Comparison of ENCODE assay signal across 24 cellular contexts in genomic region chr1:58367217-58367616, GRCh38.
DNase-seq lines count a peak whose midpoint lies in the region; ATAC-seq and TF ChIP-seq lines count a peak whose summit lies in the region.
"Had no signal": no experiment of that assay in that cellular context is flagged by ENCODE, and none has a peak within 500 bp of the region (broad histone marks: within the 10 kb centered on the region; RNA-seq: fewer than 3 reads in every experiment).

No MANE protein-coding gene starts in this region.

- TF ChIP-seq CTCF in left ventricle myocardium inferior (IDR thresholded peaks at IDR 0.05; ENCODE audit: borderline replicate concordance) = no peak
- TF ChIP-seq CTCF in endodermal cell (conservative IDR thresholded peaks at IDR 0.05) = no peak

- H3K27me3 ChIP-seq in left ventricle myocardium inferior (ENCODE audit: low read depth) (peaks cover 2% of the 10 kb centered on the region), endodermal cell (ENCODE audit: control insufficient read depth, insufficient read depth, low read length, poor library complexity, severe bottlenecking) (no peaks in the 10 kb centered on the region)
- H3K27me3 ChIP-seq: BE2C, BLaER1 had no signal

- intact Hi-C loops in Right ventricle myocardium superior (cut with DNase I) = no loop called here
- intact Hi-C loops in left ventricle myocardium inferior (cut with micrococcal nuclease) = no loop called here

- H3K4me3 Mint-ChIP-seq in endodermal cell = no peak overlapping the region
- H3K4me3 Mint-ChIP-seq: CD14-positive monocyte; CD4-positive, alpha-beta memory T cell; CD4-positive, CD25-positive, alpha-beta regulatory T cell; CD8-positive, alpha-beta memory T cell had no signal

- H3K27me3 Mint-ChIP-seq in endodermal cell (ENCODE audit: insufficient read depth) = no peaks in the 10 kb centered on the region
- H3K27me3 Mint-ChIP-seq: CD4-positive, CD25-positive, alpha-beta regulatory T cell had no signal

- H3K9ac ChIP-seq in endodermal cell (ENCODE audit: extremely low read depth, low read length, poor library complexity, severe bottlenecking) = no peak overlapping the region
- H3K9ac ChIP-seq: BLaER1 had no signal

- peaks cover 9% of the 10 kb centered on the region for H3K4me1 ChIP-seq in left ventricle myocardium inferior
- no peaks in the 10 kb centered on the region for H3K4me1 ChIP-seq in endodermal cell (ENCODE audit: control insufficient read depth, insufficient read depth, low read length)
- H3K4me1 ChIP-seq: BE2C, BLaER1 had no signal

- H3K36me3 Mint-ChIP-seq in endodermal cell (ENCODE audit: low read depth) = peaks cover 3% of the 10 kb centered on the region
- H3K36me3 Mint-ChIP-seq: CD14-positive monocyte; CD4-positive, CD25-positive, alpha-beta regulatory T cell had no signal

- TF ChIP-seq POLR2A in GM18505 (IDR thresholded peaks at IDR 0.05; ENCODE audit: borderline replicate concordance, extremely low read depth, insufficient read depth, insufficient read length) = no peak

- DNase-seq in Right ventricle myocardium superior (peak; percentile 38), left ventricle myocardium inferior (no peak), HEK293T (ENCODE audit: extremely low spot score) (no peak), NCI-H446 treated with DMSO at 0.1 percent for 48 hours (lab: John Stamatoyannopoulos, UW) (peak; percentile 35), endodermal cell (no peak)
- DNase-seq: 8988T; ACHN; BE2C; C1 segment of cervical spinal cord; CD4-positive, alpha-beta memory T cell; CD4-positive, CD25-positive, alpha-beta regulatory T cell; CD8-positive, alpha-beta memory T cell; COR-L47; DMS 273 treated with DMSO at 0.1 percent for 48 hours; DMS153; DMS53; DMS79; DND-41; EL; GDM1 had no signal

- ATAC-seq in Right ventricle myocardium superior (ENCODE audit: poor library complexity) (peak; percentile 68), GM18505 (IDR thresholded peaks at IDR 0.05; ENCODE audit: unreplicated experiment) (no peak)
- ATAC-seq: GM12878 had no signal

- POLR2A ChIA-PET in HEK293T (lab: Yijun Ruan, JAX) = no interaction called here

- H3K36me3 ChIP-seq in left ventricle myocardium inferior (no peaks in the 10 kb centered on the region), endodermal cell (ENCODE audit: control insufficient read depth, insufficient read depth, low read length) (no peaks in the 10 kb centered on the region)
- H3K36me3 ChIP-seq: BE2C had no signal

- no peak overlapping the region for H3K27ac ChIP-seq in left ventricle myocardium inferior (replicated peaks)
- no peak overlapping the region for H3K27ac ChIP-seq in endodermal cell (ENCODE audit: low read depth, low read length)
- H3K27ac ChIP-seq: BLaER1 had no signal

- no peak overlapping the region for H3K27ac Mint-ChIP-seq in endodermal cell
- H3K27ac Mint-ChIP-seq: CD14-positive monocyte; CD4-positive, alpha-beta memory T cell; CD4-positive, CD25-positive, alpha-beta regulatory T cell; CD8-positive, alpha-beta memory T cell had no signal

- peaks cover 20% of the 10 kb centered on the region for H3K9me3 Mint-ChIP-seq in endodermal cell

- no peak overlapping the region for H3K4me3 ChIP-seq in left ventricle myocardium inferior
- H3K4me3 ChIP-seq in endodermal cell (ENCODE audit: low read length) = no peak overlapping the region
- H3K4me3 ChIP-seq: BLaER1, GM12878 had no signal

- CTCF ChIA-PET in HEK293T (lab: Yijun Ruan, JAX) = no interaction called here

- H3K4me1 Mint-ChIP-seq in endodermal cell = peaks cover 2% of the 10 kb centered on the region
- H3K4me1 Mint-ChIP-seq: CD14-positive monocyte; CD4-positive, alpha-beta memory T cell; CD4-positive, CD25-positive, alpha-beta regulatory T cell; CD8-positive, alpha-beta memory T cell had no signal

- H3K9me3 ChIP-seq in left ventricle myocardium inferior (replicated peaks) = peaks cover 13% of the 10 kb centered on the region
- H3K9me3 ChIP-seq in endodermal cell (ENCODE audit: control insufficient read depth, low read length) = peaks cover 20% of the 10 kb centered on the region
- H3K9me3 ChIP-seq: BE2C had no signal

TF ChIP-seq in HEK293T, 16 proteins besides CTCF, POLR2A, EP300 and RAD21:
- TF ChIP-seq, protein P1, sequence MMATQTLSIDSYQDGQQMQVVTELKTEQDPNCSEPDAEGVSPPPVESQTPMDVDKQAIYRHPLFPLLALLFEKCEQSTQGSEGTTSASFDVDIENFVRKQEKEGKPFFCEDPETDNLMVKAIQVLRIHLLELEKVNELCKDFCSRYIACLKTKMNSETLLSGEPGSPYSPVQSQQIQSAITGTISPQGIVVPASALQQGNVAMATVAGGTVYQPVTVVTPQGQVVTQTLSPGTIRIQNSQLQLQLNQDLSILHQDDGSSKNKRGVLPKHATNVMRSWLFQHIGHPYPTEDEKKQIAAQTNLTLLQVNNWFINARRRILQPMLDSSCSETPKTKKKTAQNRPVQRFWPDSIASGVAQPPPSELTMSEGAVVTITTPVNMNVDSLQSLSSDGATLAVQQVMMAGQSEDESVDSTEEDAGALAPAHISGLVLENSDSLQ (IDR thresholded peaks at IDR 0.05) = peak; percentile 31; the same call in 1 of the 2 replicates
- TF ChIP-seq CTBP1 (IDR thresholded peaks at IDR 0.05; ENCODE audit: borderline replicate concordance) (no peak), LEF1 (IDR thresholded peaks at IDR 0.05; ENCODE audit: borderline replicate concordance) (no peak)

Comparison
In these comparisons a context has a peak if more than half of its experiments do, and no peak if none do; other contexts are left out.
1. DNase-seq: peak in Right ventricle myocardium superior (single experiment) and NCI-H446 treated with DMSO at 0.1 percent for 48 hours (single experiment); none in left ventricle myocardium inferior (single experiment), HEK293T (single experiment) and endodermal cell (single experiment).